ENCODE assay signal across 1 cellular context in the genomic region with DNA sequence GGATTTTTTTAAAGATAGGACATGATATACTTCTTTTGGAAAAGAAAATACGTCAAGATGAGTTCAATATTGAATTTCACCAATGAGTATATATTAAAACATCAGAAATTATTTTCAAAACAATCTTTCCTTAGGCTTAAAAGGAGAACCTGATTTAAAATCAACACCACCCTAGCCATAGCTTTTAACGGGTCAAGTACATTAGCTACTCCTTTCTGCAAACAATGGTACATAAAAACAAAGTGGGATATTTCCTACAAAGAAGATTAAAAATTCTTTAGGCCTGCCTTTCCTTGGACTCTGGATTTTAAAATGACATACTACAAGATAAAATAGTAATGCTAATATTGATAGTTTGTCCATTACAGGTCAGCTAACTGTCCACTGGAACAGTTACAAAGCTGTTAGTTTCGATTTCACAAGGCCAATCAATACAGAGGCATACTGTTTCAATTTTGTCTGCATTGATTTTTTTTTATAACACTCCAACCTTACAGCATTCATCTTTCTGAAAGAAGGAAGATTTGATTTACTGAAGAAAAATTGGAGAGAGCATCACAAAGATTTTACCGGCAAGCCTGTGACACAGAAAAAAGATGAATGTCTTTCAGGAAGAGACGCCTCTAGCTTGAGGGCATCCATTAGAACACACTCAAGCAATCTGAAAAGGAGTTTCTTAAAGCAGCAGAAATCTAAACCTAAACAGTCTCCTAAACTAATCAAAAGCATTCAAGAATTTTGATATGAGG.
TF ChIP-seq lines count a peak whose summit lies in the region.

No MANE protein-coding gene starts in this region.

TF ChIP-seq in liver, 16 proteins besides CTCF, POLR2A, EP300 and RAD21 (continued from another document):
- TF ChIP-seq REST (IDR thresholded peaks at IDR 0.05) (no peak), HNF4A (conservative IDR thresholded peaks at IDR 0.05) (peak; percentile 61 to 67), JUND (IDR thresholded peaks at IDR 0.05) (no peak), MAX (IDR thresholded peaks at IDR 0.05) (no peak), HNF4G (IDR thresholded peaks at IDR 0.05) (no peak), ATF3 (IDR thresholded peaks at IDR 0.05) (no peak), NR2F2 (IDR thresholded peaks at IDR 0.05) (no peak), EGR1 (IDR thresholded peaks at IDR 0.05; ENCODE audit: low read depth in 2 of 2) (no peak), SP1 (IDR thresholded peaks at IDR 0.05) (peak; percentile 46), YY1 (IDR thresholded peaks at IDR 0.05) (peak; percentile 61), RXRA (IDR thresholded peaks at IDR 0.05) (peak; percentile 34 to 37), FOXA2 (IDR thresholded peaks at IDR 0.05) (no peak), FOXA1 (IDR thresholded peaks at IDR 0.05) (no peak)
